9 cellular contexts compared by ENCODE assay signal in the genomic region with DNA sequence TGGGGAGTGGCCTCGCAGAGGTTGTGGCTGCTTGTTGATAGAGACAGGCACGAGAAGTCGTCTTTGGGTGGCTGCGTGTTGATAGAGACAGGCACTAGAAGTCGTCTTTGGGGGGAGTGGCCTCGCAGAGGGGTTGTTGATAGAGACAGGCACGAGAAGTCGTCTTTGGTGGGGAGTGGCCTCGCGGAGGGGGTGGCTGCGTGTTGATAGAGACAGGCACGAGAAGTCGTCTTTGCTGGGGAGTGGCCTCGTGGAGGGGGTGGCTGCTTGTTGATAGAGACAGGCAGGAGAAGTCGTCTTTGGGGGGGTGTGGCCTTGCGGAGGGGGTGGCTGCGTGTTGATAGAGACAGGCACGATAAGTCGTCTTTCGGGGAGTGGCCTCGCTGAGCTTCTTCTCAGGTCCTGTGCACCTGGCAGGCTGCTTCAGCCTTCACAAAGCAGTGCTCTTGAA.
DNase-seq lines count a peak whose midpoint lies in the region; ATAC-seq, FAIRE-seq and TF ChIP-seq lines count a peak whose summit lies in the region.
"Had no signal": no experiment of that assay in that cellular context is flagged by ENCODE, and none has a peak within 500 bp of the region (broad histone marks: within the 10 kb centered on the region; RNA-seq: fewer than 3 reads in every experiment).

No MANE protein-coding gene starts in this region.

- no peak for TF ChIP-seq POLR2A in GM12891 (IDR thresholded peaks at IDR 0.05; ENCODE audit: low read depth, low read length)

- in situ Hi-C loops in astrocyte of the cerebellum (cut with HindIII; ENCODE audit: low sequenced_read_pairs), result no loop called here

- ATAC-seq in activated T-cell treated with anti-CD3 and anti-CD28 coated beads, Interleukin-2, amount 50 U/mL, for 72 hours (replicated peaks in 1 of 2), result no peak
- no peak for ATAC-seq in thoracic aorta (ENCODE audit: insufficient number of reproducible peaks, low FRiP score, low read depth)
- ATAC-seq: upper lobe of right lung had no signal

- FAIRE-seq in GM12891 (lab: Jason Lieb, UNC), result no peak

- no peaks in the 10 kb centered on the region for H3K27me3 Mint-ChIP-seq in activated T-cell treated with anti-CD3 and anti-CD28 coated beads, Interleukin-2, amount 50 U/mL, for 72 hours (ENCODE audit: low read depth)

- peak overlapping the region; percentile 70 to 83 for H3K4me3 Mint-ChIP-seq in activated T-cell treated with anti-CD3 and anti-CD28 coated beads, Interleukin-2, amount 50 U/mL, for 72 hours

- H3K27me3 ChIP-seq in kidney epithelial cell (ENCODE audit: control insufficient read depth, insufficient read depth, low read length) (no peaks in the 10 kb centered on the region), thoracic aorta (replicated peaks; ENCODE audit: insufficient read depth) (no peaks in the 10 kb centered on the region)
- H3K27me3 ChIP-seq: upper lobe of right lung had no signal

- H3K36me3 ChIP-seq in kidney epithelial cell (ENCODE audit: control insufficient read depth, insufficient read depth, low read length) (no peaks in the 10 kb centered on the region), thoracic aorta (no peaks in the 10 kb centered on the region)
- H3K36me3 ChIP-seq: upper lobe of right lung had no signal

- peak overlapping the region; percentile 38 for H3K4me3 ChIP-seq in astrocyte of the cerebellum (ENCODE audit: low read depth, low read length)
- H3K4me3 ChIP-seq in kidney epithelial cell (ENCODE audit: low read depth, low read length), result peak overlapping the region; percentile 15
- peak overlapping the region; percentile 12 for H3K4me3 ChIP-seq in thoracic aorta
- H3K4me3 ChIP-seq: upper lobe of right lung had no signal

- peak in 1 of 2 donors; percentile 8 for DNase-seq in activated T-cell treated with anti-CD3 and anti-CD28 coated beads, Interleukin-2, amount 50 U/mL, for 72 hours
- DNase-seq in activated T-cell treated with anti-CD3 and anti-CD28 coated beads, Interleukin-2, amount 50 U/mL, for 48 hours, result no peak
- DNase-seq in astrocyte of the cerebellum (ENCODE audit: low read depth), result no peak
- no peak for DNase-seq in kidney epithelial cell (ENCODE audit: low read depth)
- no peak for DNase-seq in thoracic aorta (ENCODE audit: low spot score)
- DNase-seq in effector CD8-positive, alpha-beta T cell (lab: John Stamatoyannopoulos, UW), result no peak
- no peak for DNase-seq in activated gamma-delta T cell (lab: John Stamatoyannopoulos, UW)
- no peak for DNase-seq in GM12891 (ENCODE audit: insufficient read length, low spot score)
- DNase-seq: upper lobe of right lung had no signal

- peaks cover 6 to 9% of the 10 kb centered on the region in 2 donors for H3K36me3 Mint-ChIP-seq in activated T-cell treated with anti-CD3 and anti-CD28 coated beads, Interleukin-2, amount 50 U/mL, for 72 hours (ENCODE audit: insufficient read depth in 2 of 2)

- H3K27ac Mint-ChIP-seq in activated T-cell treated with anti-CD3 and anti-CD28 coated beads, Interleukin-2, amount 50 U/mL, for 72 hours, result no peak overlapping the region

- no peaks in the 10 kb centered on the region for H3K9me3 Mint-ChIP-seq in activated T-cell treated with anti-CD3 and anti-CD28 coated beads, Interleukin-2, amount 50 U/mL, for 72 hours

- H3K4me1 Mint-ChIP-seq in activated T-cell treated with anti-CD3 and anti-CD28 coated beads, Interleukin-2, amount 50 U/mL, for 72 hours (ENCODE audit: low read depth), result peaks cover 49% of the 10 kb centered on the region

- no peak overlapping the region for H3K27ac ChIP-seq in thoracic aorta
- H3K27ac ChIP-seq: upper lobe of right lung had no signal

- no peak for TF ChIP-seq CTCF in astrocyte of the cerebellum (IDR thresholded peaks at IDR 0.05; ENCODE audit: low read depth, low read length, missing control alignments)
- TF ChIP-seq CTCF in kidney epithelial cell (IDR thresholded peaks at IDR 0.05; ENCODE audit: insufficient read depth, low read length, poor library complexity, severe bottlenecking), result no peak
- TF ChIP-seq CTCF in thoracic aorta (IDR thresholded peaks at IDR 0.05), result no peak

- H3K4me1 ChIP-seq in thoracic aorta (ENCODE audit: control insufficient read depth in 1 of 2, low read depth in 2 of 2), result no peaks in the 10 kb centered on the region
- H3K4me1 ChIP-seq: upper lobe of right lung had no signal

- no peaks in the 10 kb centered on the region for H3K9me3 ChIP-seq in thoracic aorta
- H3K9me3 ChIP-seq: upper lobe of right lung had no signal

TF ChIP-seq in GM12891, 5 proteins besides CTCF, POLR2A, EP300 and RAD21:
- TF ChIP-seq SPI1 (IDR thresholded peaks at IDR 0.05; ENCODE audit: low read depth, low read length) (no peak), POU2F2 (IDR thresholded peaks at IDR 0.05; ENCODE audit: low read depth, low read length) (no peak), POLR2AphosphoS5 (IDR thresholded peaks at IDR 0.05; ENCODE audit: low read depth, low read length) (no peak), PAX5 (IDR thresholded peaks at IDR 0.05; ENCODE audit: insufficient read depth, low read length, severe bottlenecking) (no peak), TAF1 (IDR thresholded peaks at IDR 0.05; ENCODE audit: low read depth, low read length) (no peak)
